9 cellular contexts compared by ENCODE assay signal in genomic region chr2:25042321-25043240, GRCh38. TPM values are rescaled to one million over a fixed set of nuclear protein-coding genes. Genes with fewer than 3 reads are reported as not detected.
DNase-seq lines count a peak whose midpoint lies in the region; ATAC-seq, FAIRE-seq and TF ChIP-seq lines count a peak whose summit lies in the region.
"Had no signal": no experiment of that assay in that cellular context is flagged by ENCODE, and none has a peak within 500 bp of the region (broad histone marks: within the 10 kb centered on the region; RNA-seq: fewer than 3 reads in every experiment).

No MANE protein-coding gene starts in this region.

- H3K27ac ChIP-seq in VCaP (peak overlapping the region; percentile 75), H1 (ENCODE audit: low read depth, low read length) (no peak overlapping the region), mesendoderm (ENCODE audit: low read depth, low read length) (no peak overlapping the region), thyroid gland (peak overlapping the region; percentile 23 to 86 (median 60))
- H3K27ac ChIP-seq: foreskin keratinocyte had no signal

- peak overlapping the region; percentile 64; the same call in 1 of the 2 replicates for H2AFZ ChIP-seq in H1 (ENCODE audit: low read length)

- peaks cover 0 to 10% of the 10 kb centered on the region in 2 experiments for H4K20me1 ChIP-seq in H1 (replicated peaks in 1 of 2; ENCODE audit: control insufficient read depth in 1 of 2, insufficient read depth in 2 of 2, low read length in 2 of 2)

- H2BK15ac ChIP-seq in H1 (ENCODE audit: low read length) (peak overlapping the region; percentile 10; the same call in 1 of the 2 replicates), mesendoderm (replicated peaks; ENCODE audit: low read depth) (no peak overlapping the region)

- CTCF ChIA-PET in H1 (lab: Charles Lee; ENCODE audit: partially characterized antibody) = interaction anchor here (0.8 to 4.6 kb wide), 12 partner anchors 11 to 212 kb away, joined by 3 to 21 read pairs (median 5); no protein-coding TSS in a partner anchor

- TF ChIP-seq EP300 in H1 (IDR thresholded peaks at IDR 0.05; ENCODE audit: borderline replicate concordance in 1 of 2, low read depth in 2 of 2, low read length in 2 of 2) = no peak

- H3K23ac ChIP-seq in H1 (ENCODE audit: insufficient read length) = no peak overlapping the region
- H3K23ac ChIP-seq in mesendoderm (ENCODE audit: low read length) = no peak overlapping the region

- H4K8ac ChIP-seq in H1 (ENCODE audit: extremely low read depth, insufficient read depth, low read length) (peak overlapping the region; percentile 81), mesendoderm (ENCODE audit: low read depth, low read length) (no peak overlapping the region)

- H2AK5ac ChIP-seq in H1 (ENCODE audit: low read depth, low read length) (no peak overlapping the region; the same call in 1 of the 2 replicates), mesendoderm (ENCODE audit: low read length) (no peak overlapping the region)

- H3K4me1 ChIP-seq in H1 (replicated peaks in 1 of 4; ENCODE audit: control insufficient read depth in 3 of 4, insufficient read depth in 4 of 4, low read length in 3 of 4) (peaks cover 0 to 10% (median 5%) of the 10 kb centered on the region in 4 experiments; a peak in 5 of 7 replicates), mesendoderm (ENCODE audit: control insufficient read depth, low read depth, low read length) (peaks cover 4% of the 10 kb centered on the region), thyroid gland (peaks cover 0 to 29% of the 10 kb centered on the region in 2 donors)
- H3K4me1 ChIP-seq: foreskin keratinocyte had no signal

- intact Hi-C loops in Right ventricle myocardium inferior (cut with DNase I) (loop anchor here (1.0 to 5.0 kb wide), 4 partner anchors 35 to 87 kb away; no protein-coding TSS in a partner anchor), cardiac septum (cut with DNase I) (loop anchor here (2.0 to 5.0 kb wide), 3 partner anchors 35 to 85 kb away; partner anchors contain the start of gene DNAJC27), thyroid gland (cut with DNase I) (no loop called here)

- H2BK120ac ChIP-seq in H1 (replicated peaks; ENCODE audit: low read depth, low read length) (no peak overlapping the region), mesendoderm (ENCODE audit: low read depth, low read length) (no peak overlapping the region)

- FAIRE-seq in H1 (lab: Jason Lieb, UNC) = no peak

- H3K9ac ChIP-seq in H1 (replicated peaks in 1 of 4; ENCODE audit: extremely low read depth in 1 of 4, low read depth in 3 of 4, low read length in 3 of 4) (peak overlapping the region in 3 of 4 experiments; percentile 22 to 81 (median 31); a peak in 4 of 7 replicates), mesendoderm (ENCODE audit: low read length) (peak overlapping the region; percentile 55)

- no peaks in the 10 kb centered on the region for H3K9me3 ChIP-seq in H1 (ENCODE audit: insufficient read depth in 2 of 2, low read depth in 1 of 2, low read length in 1 of 2)
- no peaks in the 10 kb centered on the region for H3K9me3 ChIP-seq in thyroid gland

- H4K5ac ChIP-seq in H1 (ENCODE audit: insufficient read length, low read depth, low read length) (no peak overlapping the region), mesendoderm (ENCODE audit: low read length) (no peak overlapping the region)

- peak; percentile 29 for ATAC-seq in Right ventricle myocardium inferior

- peak overlapping the region; percentile 71 for H3K18ac ChIP-seq in H1 (ENCODE audit: extremely low read depth, low read length)
- peak overlapping the region; percentile 78 for H3K18ac ChIP-seq in mesendoderm (ENCODE audit: low read length)

- H3K56ac ChIP-seq in H1 (replicated peaks; ENCODE audit: insufficient read length, low read depth, low read length) (no peak overlapping the region), mesendoderm (ENCODE audit: low read length) (peak overlapping the region; percentile 83)

- no peak; a peak in 1 of 3 replicates for TF ChIP-seq POLR2A in H1 (IDR thresholded peaks at IDR 0.05; ENCODE audit: control extremely low read depth in 1 of 2, low read depth in 2 of 2, low read length in 2 of 2)
- TF ChIP-seq POLR2A in thyroid gland (IDR thresholded peaks at IDR 0.05) = no peak

- H3K4me3 ChIP-seq in H1 (ENCODE audit: extremely low read depth in 1 of 4, insufficient read depth in 2 of 4, low read depth in 3 of 4, low read length in 4 of 4) (peak overlapping the region; percentile 38 to 98 (median 70)), mesendoderm (ENCODE audit: low read length) (peak overlapping the region; percentile 18), thyroid gland (replicated peaks in 1 of 3) (peak overlapping the region; percentile 4 to 92 (median 70))

- H3K4me2 ChIP-seq in H1 (ENCODE audit: insufficient read depth in 1 of 2, low read depth in 2 of 2, low read length in 2 of 2) = peak overlapping the region; percentile 99 to 100
- peak overlapping the region; percentile 97 for H3K4me2 ChIP-seq in mesendoderm (ENCODE audit: low read length)

- H3K79me2 ChIP-seq in H1 (ENCODE audit: control insufficient read depth in 1 of 2, insufficient read depth in 2 of 2, low read length in 2 of 2) (no peaks in the 10 kb centered on the region), mesendoderm (ENCODE audit: control insufficient read depth, insufficient read depth, low read length) (no peaks in the 10 kb centered on the region)

- TF ChIP-seq CTCF in VCaP (conservative IDR thresholded peaks at IDR 0.05) = no peak
- TF ChIP-seq CTCF in H1 (IDR thresholded peaks at IDR 0.05; ENCODE audit: control extremely low read depth in 1 of 3, insufficient read depth in 1 of 3, low read depth in 1 of 3, low read length in 3 of 3) = no peak
- TF ChIP-seq CTCF in thyroid gland (IDR thresholded peaks at IDR 0.05) = peak in 1 of 6 experiments; percentile 18

- peaks cover 16% of the 10 kb centered on the region for H3K23me2 ChIP-seq in H1 (ENCODE audit: low read depth, low read length)

- H3K4ac ChIP-seq in H1 (replicated peaks; ENCODE audit: insufficient read length, low read depth, low read length) = peak overlapping the region; percentile 47
- H3K4ac ChIP-seq in mesendoderm (ENCODE audit: low read depth, low read length) = peak overlapping the region; percentile 62

- H3K36me3 ChIP-seq in H1 (ENCODE audit: control insufficient read depth in 2 of 4, insufficient read depth in 4 of 4, low read length in 3 of 4) = no peaks in the 10 kb centered on the region
- H3K36me3 ChIP-seq in mesendoderm (ENCODE audit: control insufficient read depth, insufficient read depth, low read length) = no peaks in the 10 kb centered on the region
- H3K36me3 ChIP-seq in thyroid gland = no peaks in the 10 kb centered on the region

- H2BK5ac ChIP-seq in H1 (ENCODE audit: low read depth, low read length) = no peak overlapping the region; the same call in 1 of the 2 replicates
- H2BK5ac ChIP-seq in mesendoderm (ENCODE audit: low read length) = no peak overlapping the region

- 0 out of 2 replicates have a peak overlapping the region, but pooled peaks have one; percentile 22 for H2BK12ac ChIP-seq in H1 (ENCODE audit: low read depth, low read length)

- H3K27me3 ChIP-seq in H1 (replicated peaks in 1 of 4; ENCODE audit: control insufficient read depth in 3 of 4, extremely low read depth in 1 of 4, insufficient read depth in 3 of 4, low read length in 3 of 4) (peaks cover 0 to 16% (median 12%) of the 10 kb centered on the region in 4 experiments; a peak in 6 of 7 replicates), mesendoderm (ENCODE audit: insufficient read depth, low read length, poor library complexity) (peaks cover 2% of the 10 kb centered on the region), thyroid gland (no peaks in the 10 kb centered on the region)

- DNase-seq in Right ventricle myocardium inferior (ENCODE audit: missing footprints) (peak; percentile 72), cardiac septum (ENCODE audit: low spot score) (no peak), HT-29 (ENCODE audit: low spot score) (peak; percentile 31), H1 (ENCODE audit: low read depth in 1 of 2, low spot score in 2 of 2) (peak in 1 of 2 experiments; percentile 76), mesendoderm (peak; percentile 51), thyroid gland (peak; percentile 47 to 50), COLO829 (ENCODE audit: low spot score) (no peak)

- no peak overlapping the region for H3K14ac ChIP-seq in H1 (ENCODE audit: insufficient read length)

- H2BK20ac ChIP-seq in H1 (ENCODE audit: low read length) = no peak overlapping the region

- peak overlapping the region; percentile 77 for H4K91ac ChIP-seq in H1 (replicated peaks; ENCODE audit: insufficient read length, low read length)

- H3K79me1 ChIP-seq in H1 (ENCODE audit: low read depth, low read length) = peaks cover 2% of the 10 kb centered on the region; the same call in 1 of the 2 replicates
- no peaks in the 10 kb centered on the region for H3K79me1 ChIP-seq in mesendoderm (ENCODE audit: low read length)

- no peak for TF ChIP-seq RAD21 in H1 (IDR thresholded peaks at IDR 0.05 in 1 of 2, conservative IDR thresholded peaks at IDR 0.05 in 1 of 2; ENCODE audit: low read depth in 2 of 2, low read length in 2 of 2)

- POLR2A ChIA-PET in H1 (lab: Charles Lee; ENCODE audit: partially characterized antibody) = interaction anchor here (0.7 to 0.9 kb wide), 2 partner anchors 8 to 13 kb away, joined by 3 read pairs; no protein-coding TSS in a partner anchor

- 2% methylated on average over 60 of the region's 76 CpGs; no CpG with 5 or more reads in 1 of the 2 experiments for WGBS in H1 (ENCODE audit: extremely low coverage in 1 of 2, insufficient coverage in 1 of 2, insufficient read length in 1 of 2, insufficient replicate concordance in 2 of 2, low coverage in 1 of 2, low lambda C conversion rate in 2 of 2, missing lambda C conversion rate in 1 of 2), 2 experiments
- no CpG with 5 or more reads among the region's 76 CpGs for WGBS in mesendoderm (ENCODE audit: extremely low coverage, insufficient coverage, low lambda C conversion rate)
- WGBS in thyroid gland, 2 donors = 1 to 3% methylated on average over 22 to 40 of the region's 76 CpGs

TF ChIP-seq in H1, 55 proteins besides CTCF, POLR2A, EP300 and RAD21 (continues in another document):
- TF ChIP-seq GABPA (IDR thresholded peaks at IDR 0.05; ENCODE audit: borderline replicate concordance, insufficient read depth, low read length) (no peak), HDAC6 (IDR thresholded peaks at IDR 0.05; ENCODE audit: low read depth, low read length) (no peak)

RNA-seq across cellular contexts. Expression of gene EFR3B, which starts 0.7 kb away (rescaled TPM):
- 4.1 TPM for total RNA-seq in Right ventricle myocardium inferior
- total RNA-seq in cardiac septum = 8.9 TPM
- total RNA-seq in HT-29 (2014; rRNA removed; shearing (Covaris generic)) = 0.05 and 0.21 TPM in 2 replicates
- 8.8 and 9.6 TPM in 2 replicates for total RNA-seq in H1 (2021; fragmentation: NEBNext Ultra II Directional; extraction: Animal tissue kit (Norgen Biotek cat#: 25700))
- 3.4 and 4.9 TPM in 2 replicates for polyA plus RNA-seq in H1 (2011; rRNA removed)
- polyA plus RNA-seq in H1 (2011; cell fraction: cytosol; rRNA removed) = 4.1 TPM
- 11.1 TPM for polyA plus RNA-seq in H1 (2011; cell fraction: nucleus; rRNA removed)
- 4.8 to 6.4 TPM (median 5.3 TPM) in 4 replicates for polyA plus RNA-seq in H1 (2012, experiment 1 of 2)
- polyA plus RNA-seq in H1 (2012, experiment 2 of 2) = 2.8 TPM
- 3.3 TPM for polyA plus RNA-seq in H1 (2013, experiment 1 of 2)
- polyA plus RNA-seq in H1 (2013, experiment 2 of 2) = 2.9 TPM
- 18.4 and 19.2 TPM in 2 replicates for polyA minus RNA-seq in H1 (2011; rRNA and poly(A)+ RNA removed)
- polyA minus RNA-seq in H1 (2011; cell fraction: cytosol; rRNA and poly(A)+ RNA removed) = 8.1 TPM
- polyA minus RNA-seq in H1 (2011; cell fraction: nucleus; rRNA and poly(A)+ RNA removed) = 10.0 TPM
- 1.4 TPM for polyA plus RNA-seq in mesendoderm (2013, experiment 1 of 2)
- 1.4 TPM for polyA plus RNA-seq in mesendoderm (2013, experiment 2 of 2)
- total RNA-seq in thyroid gland = 10 to 100 TPM; 17.3 to 21.5 (median 20.0) TPM

Comparison
In these comparisons a context has a peak if more than half of its experiments do, and no peak if none do; other contexts are left out.
1. DNase-seq: peak in Right ventricle myocardium inferior (single experiment), HT-29 (single experiment), mesendoderm (single experiment) and thyroid gland (2 of 2); none in cardiac septum (single experiment) and COLO829 (single experiment).
2. H3K27ac ChIP-seq: peak in VCaP (single experiment) and thyroid gland (3 of 3); none in H1 (single experiment) and mesendoderm (single experiment).
3. H3K4me3 ChIP-seq: peak in every context shown above with its lines; median percentile 70 in H1; 70 in thyroid gland; 18 in mesendoderm.